In genomic region chr1:31707059-31707600, GRCh38 we compare ENCODE assay signal across 1 cellular context. TPM values are rescaled to one million over a fixed set of nuclear protein-coding genes. Genes with fewer than 3 reads are reported as not detected.
"Had no signal": no experiment of that assay in that cellular context is flagged by ENCODE, and none has a peak within 500 bp of the region (broad histone marks: within the 10 kb centered on the region; RNA-seq: fewer than 3 reads in every experiment).

No MANE protein-coding gene starts in this region.

RNA-seq across cellular contexts. Expression of gene COL16A1, which starts 3.3 kb away (rescaled TPM):
- total RNA-seq: activated CD4-positive, alpha-beta T cell treated with anti-CD3 and anti-CD28 coated beads, Interleukin-2, amount 10 ng/mL, durations not matched to agents 7 days and 5 days had no signal
